Comparison of ENCODE assay signal across 1 cellular context in the genomic region with DNA sequence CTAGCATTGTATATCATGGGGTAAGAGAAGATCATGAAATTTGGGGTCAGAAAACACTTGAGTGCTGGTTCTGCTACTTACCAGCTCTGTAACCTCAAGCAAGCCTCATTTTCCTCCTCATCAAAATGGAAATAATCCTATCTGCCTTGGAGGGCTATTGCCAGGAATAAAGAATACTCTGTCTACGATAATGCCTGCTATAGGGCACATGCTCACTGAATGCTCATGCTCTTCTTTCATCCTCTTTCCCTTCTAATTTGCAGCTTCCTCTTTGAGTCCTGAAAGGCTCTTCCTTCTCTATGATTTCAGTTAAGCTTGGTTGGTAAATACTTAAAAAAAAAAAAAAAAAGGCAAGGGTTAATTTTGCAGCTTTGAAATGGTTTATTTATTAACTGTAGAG.
TF ChIP-seq lines count a peak whose summit lies in the region.

No MANE protein-coding gene starts in this region.

TF ChIP-seq in HepG2, 621 proteins besides CTCF, POLR2A, EP300 and RAD21:
- TF ChIP-seq HNRNPL (IDR thresholded peaks at IDR 0.05; ENCODE audit: low read depth, low read length) (no peak), TP53 (CRISPR knock-in tag; conservative IDR thresholded peaks at IDR 0.05) (no peak)
- TF ChIP-seq, protein P1, sequence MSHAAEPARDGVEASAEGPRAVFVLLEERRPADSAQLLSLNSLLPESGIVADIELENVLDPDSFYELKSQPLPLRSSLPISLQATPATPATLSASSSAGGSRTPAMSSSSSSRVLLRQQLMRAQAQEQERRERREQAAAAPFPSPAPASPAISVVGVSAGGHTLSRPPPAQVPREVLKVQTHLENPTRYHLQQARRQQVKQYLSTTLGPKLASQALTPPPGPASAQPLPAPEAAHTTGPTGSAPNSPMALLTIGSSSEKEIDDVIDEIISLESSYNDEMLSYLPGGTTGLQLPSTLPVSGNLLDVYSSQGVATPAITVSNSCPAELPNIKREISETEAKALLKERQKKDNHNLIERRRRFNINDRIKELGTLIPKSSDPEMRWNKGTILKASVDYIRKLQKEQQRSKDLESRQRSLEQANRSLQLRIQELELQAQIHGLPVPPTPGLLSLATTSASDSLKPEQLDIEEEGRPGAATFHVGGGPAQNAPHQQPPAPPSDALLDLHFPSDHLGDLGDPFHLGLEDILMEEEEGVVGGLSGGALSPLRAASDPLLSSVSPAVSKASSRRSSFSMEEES (CRISPR knock-in tag; IDR thresholded peaks at IDR 0.05), result no peak
